8 cellular contexts compared by ENCODE assay signal in genomic region chr15:63436872-63437375, GRCh38. TPM values are rescaled to one million over a fixed set of nuclear protein-coding genes. Genes with fewer than 3 reads are reported as not detected.
DNase-seq lines count a peak whose midpoint lies in the region; ATAC-seq and TF ChIP-seq lines count a peak whose summit lies in the region.

No MANE protein-coding gene starts in this region.

- H3K27me3 ChIP-seq in BLaER1 treated with 17β-estradiol and CSF1 and Interleukin-3, amounts not matched to agents 10 nM and 100 nM: no peaks in the 10 kb centered on the region
- H3K27me3 ChIP-seq in MG63 (no peaks in the 10 kb centered on the region), SJSA1 (replicated peaks) (no peaks in the 10 kb centered on the region), thoracic aorta (replicated peaks; ENCODE audit: insufficient read depth) (no peaks in the 10 kb centered on the region)

- H4K20me1 ChIP-seq in BLaER1 treated with 17β-estradiol and CSF1 and Interleukin-3, amounts not matched to agents 10 nM and 100 nM: no peaks in the 10 kb centered on the region

- no peaks in the 10 kb centered on the region for H3K36me3 Mint-ChIP-seq in activated naive CD4-positive, alpha-beta T cell treated with anti-CD3 and anti-CD28 coated beads for 36 hours (ENCODE audit: low read depth)

- peaks cover 27 to 51% (median 44%) of the 10 kb centered on the region in 10 experiments for H3K4me1 ChIP-seq in BLaER1 treated with 17β-estradiol and CSF1 and Interleukin-3, amounts not matched to agents 10 nM and 100 nM
- H3K4me1 ChIP-seq in SJSA1 (replicated peaks) (peaks cover 32% of the 10 kb centered on the region), thoracic aorta (ENCODE audit: control insufficient read depth in 1 of 2, low read depth in 2 of 2) (peaks cover 7 to 9% of the 10 kb centered on the region in 2 donors)

- H3K4me3 Mint-ChIP-seq in activated naive CD4-positive, alpha-beta T cell treated with anti-CD3 and anti-CD28 coated beads for 36 hours: no peak overlapping the region

- H3K27ac Mint-ChIP-seq in activated naive CD4-positive, alpha-beta T cell treated with anti-CD3 and anti-CD28 coated beads for 36 hours: peak overlapping the region; percentile 17

- H3K36me3 ChIP-seq in BLaER1 treated with 17β-estradiol and CSF1 and Interleukin-3, amounts not matched to agents 10 nM and 100 nM: no peaks in the 10 kb centered on the region
- H3K36me3 ChIP-seq in MG63: no peaks in the 10 kb centered on the region
- H3K36me3 ChIP-seq in SJSA1: no peaks in the 10 kb centered on the region
- no peaks in the 10 kb centered on the region for H3K36me3 ChIP-seq in thoracic aorta

- H3K4me3 ChIP-seq in BLaER1 treated with 17β-estradiol and CSF1 and Interleukin-3, amounts not matched to agents 10 nM and 100 nM: no peak overlapping the region; a peak in 1 of 20 replicates
- H3K4me3 ChIP-seq in MG63 (no peak overlapping the region), SJSA1 (no peak overlapping the region), thoracic aorta (no peak overlapping the region)

- no peak for TF ChIP-seq CTCF in thoracic aorta (IDR thresholded peaks at IDR 0.05)

- H3K9me3 ChIP-seq in BLaER1 treated with 17β-estradiol and CSF1 and Interleukin-3, amounts not matched to agents 10 nM and 100 nM (replicated peaks in 1 of 11): no peaks in the 10 kb centered on the region
- H3K9me3 ChIP-seq in MG63 (no peaks in the 10 kb centered on the region), SJSA1 (replicated peaks) (no peaks in the 10 kb centered on the region), thoracic aorta (no peaks in the 10 kb centered on the region)

- DNase-seq in MG63 (peak; percentile 75), SJSA1 (ENCODE audit: low read depth in 1 of 2, low spot score in 2 of 2) (peak; percentile 90 to 95), glomerular endothelial cell (ENCODE audit: extremely low read depth, low read depth, low spot score) (peak; percentile 33), pons (ENCODE audit: low spot score) (peak; percentile 74), thoracic aorta (ENCODE audit: low spot score) (peak; percentile 17)
- DNase-seq in activated naive CD4-positive, alpha-beta T cell treated with anti-CD3 and anti-CD28 coated beads for 36 hours: peak; percentile 92

- H3K4me1 Mint-ChIP-seq in activated naive CD4-positive, alpha-beta T cell treated with anti-CD3 and anti-CD28 coated beads for 36 hours (ENCODE audit: low read depth): peaks cover 41% of the 10 kb centered on the region

- CTCF ChIA-PET in activated naive CD4-positive, alpha-beta T cell treated with anti-CD3 and anti-CD28 coated beads for 36 hours (lab: Charles Lee): interaction anchor here (0.6 to 3.4 kb wide), 12 partner anchors 9 to 389 kb away, joined by 3 to 13 read pairs (median 4); no protein-coding TSS in a partner anchor

- no peaks in the 10 kb centered on the region for H3K27me3 Mint-ChIP-seq in activated naive CD4-positive, alpha-beta T cell treated with anti-CD3 and anti-CD28 coated beads for 36 hours (ENCODE audit: low read depth)

- peak overlapping the region; percentile 36 to 74 (median 65); a peak in 20 of 22 replicates for H3K9ac ChIP-seq in BLaER1 treated with 17β-estradiol and CSF1 and Interleukin-3, amounts not matched to agents 10 nM and 100 nM

- ATAC-seq in thoracic aorta (ENCODE audit: insufficient number of reproducible peaks, low FRiP score, low read depth) (no peak), HG03025 (IDR thresholded peaks at IDR 0.05; ENCODE audit: low FRiP score, unreplicated experiment) (no peak)

- H3K27ac ChIP-seq in BLaER1 treated with 17β-estradiol and CSF1 and Interleukin-3, amounts not matched to agents 10 nM and 100 nM: peak overlapping the region; percentile 70 to 89 (median 82); a peak in 21 of 22 replicates
- H3K27ac ChIP-seq in SJSA1 (peak overlapping the region; percentile 65), thoracic aorta (no peak overlapping the region)

- intact Hi-C loops in activated naive CD4-positive, alpha-beta T cell treated with anti-CD3 and anti-CD28 coated beads for 36 hours (cut with micrococcal nuclease): no loop called here

- peak overlapping the region; percentile 61 to 84 (median 71) for H3K4me2 ChIP-seq in BLaER1 treated with 17β-estradiol and CSF1 and Interleukin-3, amounts not matched to agents 10 nM and 100 nM

- H3K9me3 Mint-ChIP-seq in activated naive CD4-positive, alpha-beta T cell treated with anti-CD3 and anti-CD28 coated beads for 36 hours: no peaks in the 10 kb centered on the region

RNA-seq across cellular contexts. Expression of gene CA12, which starts 55.3 kb away (rescaled TPM):
- total RNA-seq in MG63 (2014; rRNA removed; shearing (Covaris generic); ENCODE audit: low replicate concordance): 4.7 and 4.8 TPM in 2 replicates
- 3.7 and 5.6 TPM in 2 replicates for total RNA-seq in SJSA1 (2014; rRNA removed; shearing (Covaris generic))
- total RNA-seq in activated naive CD4-positive, alpha-beta T cell treated with anti-CD3 and anti-CD28 coated beads for 36 hours: under 1 TPM in 1 of 2 experiments, not detected in 1; 0.12 TPM
- total RNA-seq in glomerular endothelial cell: 4.9 and 5.5 TPM in 2 replicates
- 10 to 100 TPM in 1 of 2 donors, 1 to 10 TPM in 1; 8.1 to 26.8 TPM for total RNA-seq in thoracic aorta

Comparison
In these comparisons a context has a peak if more than half of its experiments do, and no peak if none do; other contexts are left out.
1. H3K27ac ChIP-seq: peak in BLaER1 treated with 17β-estradiol and CSF1 and Interleukin-3, amounts not matched to agents 10 nM and 100 nM (11 of 11) and SJSA1 (single experiment); none in thoracic aorta (0 of 2).
2. DNase-seq: peak in every context shown above with its lines; median percentile 92 in SJSA1; 92 in activated naive CD4-positive, alpha-beta T cell treated with anti-CD3 and anti-CD28 coated beads for 36 hours; 75 in MG63; 74 in pons; 33 in glomerular endothelial cell; 17 in thoracic aorta.